Comparison of ENCODE assay signal across 8 cellular contexts in genomic region chr11:102317768-102318103, GRCh38. TPM values are rescaled to one million over a fixed set of nuclear protein-coding genes. Genes with fewer than 3 reads are reported as not detected.
A peak's percentile ranks its signal among the peaks of the same experiment; 100 is the strongest.
DNase-seq lines count a peak whose midpoint lies in the region; ATAC-seq and TF ChIP-seq lines count a peak whose summit lies in the region.

No MANE protein-coding gene starts in this region.

- H3K36me3 ChIP-seq in SJSA1 (no peaks in the 10 kb centered on the region), psoas muscle (ENCODE audit: insufficient read depth in 1 of 2, low read depth in 1 of 2) (no peaks in the 10 kb centered on the region)

- DNase-seq in GM12865 (ENCODE audit: low read depth) (no peak), SJSA1 (ENCODE audit: low read depth in 1 of 2, low spot score in 2 of 2) (no peak), fibroblast of the aortic adventitia (ENCODE audit: low read depth) (peak; percentile 17), psoas muscle (no peak)
- no peak for DNase-seq in stimulated activated CD8-positive, alpha-beta memory T cell treated with anti-CD3 and anti-CD28 coated beads, Interleukin-4, amount 100 ng/mL, for 48 hours

- ATAC-seq in psoas muscle (peak in 3 of 4 donors; percentile 2 to 28 (median 20)), HG03095 (IDR thresholded peaks at IDR 0.05; ENCODE audit: unreplicated experiment) (no peak), HG03135 (IDR thresholded peaks at IDR 0.05; ENCODE audit: unreplicated experiment) (no peak), GM19035 (IDR thresholded peaks at IDR 0.05; ENCODE audit: unreplicated experiment) (no peak)

- TF ChIP-seq CTCF in GM12865 (IDR thresholded peaks at IDR 0.05; ENCODE audit: insufficient read depth, low read depth, low read length, missing control alignments) (no peak), fibroblast of the aortic adventitia (IDR thresholded peaks at IDR 0.05; ENCODE audit: insufficient read depth, low read length) (no peak), psoas muscle (IDR thresholded peaks at IDR 0.05) (no peak)

- H3K4me1 ChIP-seq in SJSA1 (replicated peaks) (peaks cover 13% of the 10 kb centered on the region), psoas muscle (no peaks in the 10 kb centered on the region)

- no peaks in the 10 kb centered on the region for H3K27me3 ChIP-seq in SJSA1 (replicated peaks)
- no peaks in the 10 kb centered on the region for H3K27me3 ChIP-seq in psoas muscle (ENCODE audit: insufficient read depth in 3 of 3, low read length in 2 of 3)

- 29 to 39% (median 33%) methylated on average over 7 of the region's 7 CpGs for WGBS in psoas muscle, 3 donors

- H3K27ac ChIP-seq in SJSA1 (no peak overlapping the region), psoas muscle (peak overlapping the region; percentile 62)

- H3K9me3 ChIP-seq in SJSA1 (replicated peaks) (no peaks in the 10 kb centered on the region), psoas muscle (no peaks in the 10 kb centered on the region)

- intact Hi-C loops in psoas muscle (cut with DNase I): no loop called here

- peak overlapping the region; percentile 68 for H3K4me3 ChIP-seq in GM12865 (ENCODE audit: low read depth, low read length)
- peak overlapping the region; percentile 46 for H3K4me3 ChIP-seq in SJSA1
- peak overlapping the region; percentile 72 for H3K4me3 ChIP-seq in fibroblast of the aortic adventitia (ENCODE audit: low read depth, low read length)
- peak overlapping the region; percentile 61 for H3K4me3 ChIP-seq in psoas muscle

RNA-seq across cellular contexts. Expression of gene BIRC3, which starts 0.5 kb away (rescaled TPM):
- 0.68 and 5.3 TPM in 2 replicates for total RNA-seq in SJSA1 (2014; rRNA removed; shearing (Covaris generic))
- total RNA-seq in fibroblast of the aortic adventitia (ENCODE audit: low replicate concordance): 0.16 and 2.4 TPM in 2 replicates
- total RNA-seq in psoas muscle: 1 to 10 TPM; 1.2 to 3.8 (median 2.5) TPM
- polyA plus RNA-seq in psoas muscle: 1 to 10 TPM in 2 of 3 donors, under 1 TPM in 1; 0.97 to 3.3 (median 1.7) TPM

RNA-seq across cellular contexts. Expression of gene BIRC2, which starts 29.3 kb away (rescaled TPM):
- total RNA-seq in SJSA1 (2014; rRNA removed; shearing (Covaris generic)): 68.7 and 76.0 TPM in 2 replicates
- total RNA-seq in fibroblast of the aortic adventitia (ENCODE audit: low replicate concordance) (68.7 and 75.3 TPM in 2 replicates), psoas muscle (10 to 100 TPM; 26.6 to 30.3 (median 29.6) TPM)
- 10 to 100 TPM; 22.5 to 55.1 (median 35.1) TPM for polyA plus RNA-seq in psoas muscle

Comparison
In these comparisons a context has a peak if more than half of its experiments do, and no peak if none do; other contexts are left out.
1. ATAC-seq: peak in psoas muscle (3 of 4); none in HG03095 (single experiment), HG03135 (single experiment) and GM19035 (single experiment).
2. Peak in every context shown above with its lines, with median percentiles within 50 percentile points of each other: H3K4me3 ChIP-seq.